ENCODE assay signal across 26 cellular contexts in genomic region chr4:150005537-150005936, GRCh38.
DNase-seq lines count a peak whose midpoint lies in the region; ATAC-seq and TF ChIP-seq lines count a peak whose summit lies in the region.
"Had no signal": no experiment of that assay in that cellular context is flagged by ENCODE, and none has a peak within 500 bp of the region (broad histone marks: within the 10 kb centered on the region; RNA-seq: fewer than 3 reads in every experiment).

No MANE protein-coding gene starts in this region.

- no peaks in the 10 kb centered on the region for H3K79me2 ChIP-seq in GM23338 (replicated peaks; ENCODE audit: insufficient read depth)

- no peak overlapping the region for H3K4me3 Mint-ChIP-seq in GM23338
- H3K4me3 Mint-ChIP-seq in mesothelial cell of epicardium, result no peak overlapping the region
- H3K4me3 Mint-ChIP-seq: activated CD8-positive, alpha-beta T cell treated with anti-CD3 and anti-CD28 coated beads, Interleukin-2, amount 10 ng/mL, durations not matched to agents 7 days and 5 days; activated naive CD8-positive, alpha-beta T cell treated with anti-CD3 and anti-CD28 coated beads for 36 hours; natural killer cell treated with Interleukin-12 subunit alpha and Interleukin-12 subunit beta and Interleukin-15 and Interleukin-18, amount 100 ng/mL, for 72 hours; T-helper 17 cell had no signal

- H3K27me3 ChIP-seq in GM23338 (ENCODE audit: insufficient read depth), result no peaks in the 10 kb centered on the region
- H3K27me3 ChIP-seq: ovary, SJSA1 had no signal

- H3K4me1 ChIP-seq in GM23338 (ENCODE audit: insufficient read depth), result peaks cover 21% of the 10 kb centered on the region

- H3K4me2 ChIP-seq in GM23338, result 0 out of 2 replicates have a peak overlapping the region, but pooled peaks have one; percentile 7
- H3K4me2 ChIP-seq: KMS-11 had no signal

- no peaks in the 10 kb centered on the region for H3K9me2 ChIP-seq in GM23338 (ENCODE audit: insufficient read depth)

- no peaks in the 10 kb centered on the region for H3K36me3 ChIP-seq in GM23338 (ENCODE audit: insufficient read depth)
- H3K36me3 ChIP-seq: ovary, SJSA1 had no signal

- TF ChIP-seq CTCF in GM23338 (conservative IDR thresholded peaks at IDR 0.05; ENCODE audit: low read depth in 2 of 2), result no peak
- TF ChIP-seq CTCF in mesothelial cell of epicardium (IDR thresholded peaks at IDR 0.05; ENCODE audit: unreplicated experiment), result no peak

- H3K27ac ChIP-seq in GM23338 (ENCODE audit: low read depth), result no peak overlapping the region
- H3K27ac ChIP-seq: C4-2B, KMS-11, ovary, SJSA1 had no signal

- no peak overlapping the region for H3K27ac Mint-ChIP-seq in GM23338
- H3K27ac Mint-ChIP-seq in mesothelial cell of epicardium, result peak overlapping the region; percentile 80
- H3K27ac Mint-ChIP-seq: activated CD8-positive, alpha-beta T cell treated with anti-CD3 and anti-CD28 coated beads, Interleukin-2, amount 10 ng/mL, durations not matched to agents 7 days and 5 days; activated naive CD8-positive, alpha-beta T cell treated with anti-CD3 and anti-CD28 coated beads for 36 hours; activated T-helper 2 cell treated with anti-CD3 and anti-CD28 coated beads, Interferon-gamma antibody, Interleukin-2, Interleukin-4, amounts not matched to agents 10 μg/mL and 5 μg/mL and 100 μg/mL, durations not matched to agents 14 hours and 24 hours and 36 hours; natural killer cell treated with Interleukin-12 subunit alpha and Interleukin-12 subunit beta and Interleukin-15 and Interleukin-18, amount 100 ng/mL, for 72 hours; T-helper 17 cell had no signal

- DNase-seq in A172 (ENCODE audit: low spot score) (peak; percentile 46), GM23338 (ENCODE audit: low spot score) (no peak), NCI-H69 (lab: John Stamatoyannopoulos, UW) (peak; percentile 92), mesothelial cell of epicardium (ENCODE audit: low spot score in 2 of 2, unreplicated experiment in 2 of 2) (no peak), hepatic stellate cell (ENCODE audit: low spot score) (no peak)
- no peak for DNase-seq in stimulated activated naive CD8-positive, alpha-beta T cell treated with anti-CD3 and anti-CD28 coated beads, Interleukin-15, Interleukin-2, amounts not matched to agents 100 U/mL and 50 U/mL, for 24 hours
- DNase-seq in activated naive CD4-positive, alpha-beta T cell treated with anti-CD3 and anti-CD28 coated beads, Interleukin-2, amount 50 U/mL, for 16 hours, result no peak
- DNase-seq: activated CD4-positive, alpha-beta T cell treated with anti-CD3 and anti-CD28 coated beads for 1 hour; activated CD8-positive, alpha-beta T cell treated with anti-CD3 and anti-CD28 coated beads, Interleukin-2, amount 10 ng/mL, durations not matched to agents 7 days and 5 days; activated naive CD8-positive, alpha-beta T cell treated with anti-CD3 and anti-CD28 coated beads for 36 hours; aorta; DND-41; NCI-H1417 treated with DMSO at 0.1 percent for 48 hours; NCI-H2171 treated with DMSO at 0.1 percent for 48 hours; NCI-H524 treated with DMSO at 0.1 percent for 48 hours; ovary; stimulated activated CD8-positive, alpha-beta memory T cell treated with anti-CD3 and anti-CD28 coated beads, Interleukin-4, amount 100 ng/mL, for 48 hours; T-helper 17 cell had no signal

- no peaks in the 10 kb centered on the region for H3F3A ChIP-seq in GM23338 (replicated peaks; ENCODE audit: low read depth)

- H3K27me3 Mint-ChIP-seq in GM23338 (ENCODE audit: insufficient read depth, low read depth, poor library complexity) (no peaks in the 10 kb centered on the region), mesothelial cell of epicardium (ENCODE audit: low read depth) (no peaks in the 10 kb centered on the region)

- no peaks in the 10 kb centered on the region for H3K36me3 Mint-ChIP-seq in GM23338 (ENCODE audit: low read depth)
- no peaks in the 10 kb centered on the region for H3K36me3 Mint-ChIP-seq in mesothelial cell of epicardium
- H3K36me3 Mint-ChIP-seq: activated naive CD8-positive, alpha-beta T cell treated with anti-CD3 and anti-CD28 coated beads for 36 hours; natural killer cell treated with Interleukin-12 subunit alpha and Interleukin-12 subunit beta and Interleukin-15 and Interleukin-18, amount 100 ng/mL, for 72 hours had no signal

- peaks cover 18% of the 10 kb centered on the region for H3K4me1 Mint-ChIP-seq in GM23338
- peaks cover 63% of the 10 kb centered on the region for H3K4me1 Mint-ChIP-seq in mesothelial cell of epicardium
- H3K4me1 Mint-ChIP-seq: activated naive CD8-positive, alpha-beta T cell treated with anti-CD3 and anti-CD28 coated beads for 36 hours had no signal

- H2AFZ ChIP-seq in GM23338, result no peak overlapping the region; the same call in 1 of the 2 replicates

- H4K20me1 ChIP-seq in GM23338 (replicated peaks; ENCODE audit: insufficient read depth), result no peaks in the 10 kb centered on the region

- ATAC-seq in GM23338, result no peak
- ATAC-seq in stimulated activated naive CD8-positive, alpha-beta T cell treated with anti-CD3 and anti-CD28 coated beads, Interleukin-15, Interleukin-2, amounts not matched to agents 100 U/mL and 50 U/mL, for 24 hours, result no peak
- ATAC-seq in GM21717 (IDR thresholded peaks at IDR 0.05; ENCODE audit: unreplicated experiment), result no peak
- ATAC-seq: activated CD8-positive, alpha-beta T cell treated with anti-CD3 and anti-CD28 coated beads, Interleukin-2, amount 10 ng/mL, durations not matched to agents 7 days and 5 days; HCT116; natural killer cell treated with Interleukin-12 subunit alpha and Interleukin-12 subunit beta and Interleukin-15 and Interleukin-18, amount 100 ng/mL, for 72 hours; T-helper 17 cell had no signal

- H3K9me3 Mint-ChIP-seq in GM23338 (no peaks in the 10 kb centered on the region), mesothelial cell of epicardium (no peaks in the 10 kb centered on the region)
- H3K9me3 Mint-ChIP-seq: activated naive CD8-positive, alpha-beta T cell treated with anti-CD3 and anti-CD28 coated beads for 36 hours; activated T-helper 2 cell treated with anti-CD3 and anti-CD28 coated beads, Interferon-gamma antibody, Interleukin-2, Interleukin-4, amounts not matched to agents 10 μg/mL and 5 μg/mL and 100 μg/mL, durations not matched to agents 14 hours and 24 hours and 36 hours; natural killer cell treated with Interleukin-12 subunit alpha and Interleukin-12 subunit beta and Interleukin-15 and Interleukin-18, amount 100 ng/mL, for 72 hours had no signal

- no peak overlapping the region for H3K4me3 ChIP-seq in GM23338
- H3K4me3 ChIP-seq: ovary, SJSA1, skin epidermis had no signal

TF ChIP-seq in GM23338, 12 proteins besides CTCF, POLR2A, EP300 and RAD21 (continues in another document):
- TF ChIP-seq EZH2 (IDR thresholded peaks at IDR 0.05; ENCODE audit: low read depth, unreplicated experiment) (no peak), EZH2phosphoT487 (IDR thresholded peaks at IDR 0.05; ENCODE audit: unreplicated experiment) (no peak), ZNF114 (CRISPR knock-in tag; IDR thresholded peaks at IDR 0.05) (no peak), REST (IDR thresholded peaks at IDR 0.05; ENCODE audit: unreplicated experiment) (no peak), POLR2AphosphoS5 (IDR thresholded peaks at IDR 0.05; ENCODE audit: low read depth) (no peak)

Comparison
In these comparisons a context has a peak if more than half of its experiments do, and no peak if none do; other contexts are left out.
1. DNase-seq: peak in A172 (single experiment) and NCI-H69 (single experiment); none in GM23338 (single experiment), mesothelial cell of epicardium (0 of 2), stimulated activated naive CD8-positive, alpha-beta T cell treated with anti-CD3 and anti-CD28 coated beads, Interleukin-15, Interleukin-2, amounts not matched to agents 100 U/mL and 50 U/mL, for 24 hours (single experiment), activated naive CD4-positive, alpha-beta T cell treated with anti-CD3 and anti-CD28 coated beads, Interleukin-2, amount 50 U/mL, for 16 hours (single experiment) and hepatic stellate cell (single experiment).